In the genomic region with DNA sequence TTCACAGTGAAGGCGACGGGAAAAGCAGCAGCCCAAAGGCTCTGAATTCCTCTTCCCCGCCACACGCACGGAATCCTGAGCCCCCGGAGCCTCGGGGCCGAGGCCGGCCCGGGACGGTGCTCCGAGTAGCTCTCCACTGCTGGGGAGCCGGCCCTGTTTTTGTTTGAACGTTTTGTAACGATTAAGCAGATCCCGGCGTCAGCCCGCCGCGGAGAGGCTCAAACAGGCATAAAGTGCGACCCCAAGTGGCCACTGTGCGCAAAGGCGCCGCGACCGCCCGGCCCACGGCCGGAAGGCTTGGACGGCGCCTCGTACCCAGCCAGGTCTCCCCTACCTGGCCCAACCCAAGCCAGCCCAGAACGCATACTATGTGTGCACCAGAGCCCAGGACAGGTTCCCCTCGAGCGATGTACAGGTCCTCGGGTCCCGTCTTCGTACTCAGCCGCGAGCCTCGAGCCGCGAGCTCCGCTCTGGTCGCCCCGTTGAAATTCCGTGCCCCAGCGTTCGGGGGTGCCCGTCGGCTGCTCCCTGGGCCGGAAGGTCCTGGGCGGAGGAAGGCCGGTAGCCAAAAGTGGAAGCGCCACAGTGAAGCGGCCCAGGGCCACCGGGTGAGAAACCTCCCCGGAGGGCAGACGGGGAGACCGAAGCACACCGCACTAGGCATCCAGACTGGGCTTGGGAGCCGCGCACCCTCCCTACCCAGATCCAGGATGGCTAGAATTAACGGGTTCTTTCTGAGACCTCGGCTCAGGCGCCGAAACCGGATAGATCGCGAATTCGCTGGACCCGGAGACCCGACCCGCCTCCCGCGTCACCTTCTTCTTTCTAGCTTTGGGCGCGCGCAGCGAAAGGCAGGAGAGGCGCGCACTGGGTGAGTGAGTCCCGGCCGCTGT, we compare ENCODE assay signal across 9 cellular contexts. TPM values are rescaled to one million over a fixed set of nuclear protein-coding genes. Genes with fewer than 3 reads are reported as not detected.
DNase-seq lines count a peak whose midpoint lies in the region; ATAC-seq, FAIRE-seq and TF ChIP-seq lines count a peak whose summit lies in the region.
"Had no signal": no experiment of that assay in that cellular context is flagged by ENCODE, and none has a peak within 500 bp of the region (broad histone marks: within the 10 kb centered on the region; RNA-seq: fewer than 3 reads in every experiment).

No MANE protein-coding gene starts in this region.

- ATAC-seq in Panc1 (peak; percentile 82), foreskin keratinocyte (peak; percentile 65)

- peaks cover 18% of the 10 kb centered on the region for H3K4me1 Mint-ChIP-seq in neural crest cell

- no peak for FAIRE-seq in GM19239 (lab: Jason Lieb, UNC)
- FAIRE-seq: TTC549 had no signal

- CTCF ChIA-PET in Panc1 (lab: Charles Lee): interaction anchor here (0.5 to 1.0 kb wide), 2 partner anchors 22 to 273 kb away, joined by 3 to 7 read pairs; no protein-coding TSS in a partner anchor

- intact Hi-C loops in Panc1 (cut with micrococcal nuclease; ENCODE audit: unreplicated experiment) (loop anchor here (5.0 kb wide), 1 partner anchor 528 kb away; no protein-coding TSS in a partner anchor), testis (cut with DNase I; ENCODE audit: low total_unique reads) (loop anchor here (10.0 kb wide), 1 partner anchor 805 kb away; no protein-coding TSS in a partner anchor)

- H3K27ac ChIP-seq in Panc1 (ENCODE audit: low read length) (no peak overlapping the region), foreskin keratinocyte (no peak overlapping the region), testis (peak overlapping the region; percentile 85 to 88)

- H3K36me3 ChIP-seq in BE2C: no peaks in the 10 kb centered on the region
- H3K36me3 ChIP-seq in Panc1 (ENCODE audit: control insufficient read depth, insufficient read depth, low read length): no peaks in the 10 kb centered on the region
- H3K36me3 ChIP-seq in testis (ENCODE audit: low read depth, missing control alignments): no peaks in the 10 kb centered on the region

- peak overlapping the region; percentile 90 for H3K4me3 Mint-ChIP-seq in neural crest cell

- DNase-seq in BE2C: peak; percentile 88
- DNase-seq in GM19239 (ENCODE audit: insufficient read length, low spot score): peak; percentile 88
- DNase-seq in HUDEP-2 (lab: John Stamatoyannopoulos, UW; ENCODE audit: unreplicated experiment in 76 of 76): peak in 70 of 76 experiments; percentile 6 to 78 (median 52)
- peak; percentile 17 for DNase-seq in Panc1 (ENCODE audit: low read depth, low spot score)
- DNase-seq in activated gamma-delta T cell treated with anti-CD3 and anti-CD28 coated beads, Interleukin-2, amount 50 U/mL, for 16 hours (ENCODE audit: low read depth): peak; percentile 21
- DNase-seq in foreskin keratinocyte: peak; percentile 61 to 82
- peak; percentile 94 for DNase-seq in neural crest cell (ENCODE audit: low read depth, low spot score)
- peak; percentile 94 for DNase-seq in testis

- H3K4me3 ChIP-seq in BE2C (ENCODE audit: low read depth, low read length) (peak overlapping the region; percentile 66), Panc1 (ENCODE audit: low read depth in 2 of 2, low read length in 2 of 2) (peak overlapping the region; percentile 45 to 65), testis (peak overlapping the region; percentile 63 to 71)

- no peaks in the 10 kb centered on the region for H3K9me3 Mint-ChIP-seq in neural crest cell

- in situ Hi-C loops in Panc1 (cut with HindIII; ENCODE audit: low pct_unique_long_range_greater_than_20kb, low sequenced_read_pairs): no loop called here

- H3K9me3 ChIP-seq in BE2C (no peaks in the 10 kb centered on the region), Panc1 (ENCODE audit: control insufficient read depth, insufficient read depth, low read depth, low read length) (no peaks in the 10 kb centered on the region), testis (no peaks in the 10 kb centered on the region)

- peaks cover 46% of the 10 kb centered on the region for H3K27me3 ChIP-seq in BE2C
- peaks cover 15% of the 10 kb centered on the region for H3K27me3 ChIP-seq in Panc1 (ENCODE audit: control insufficient read depth, insufficient read depth, low read length)
- peaks cover 64% of the 10 kb centered on the region for H3K27me3 ChIP-seq in foreskin keratinocyte
- H3K27me3 ChIP-seq in testis: no peaks in the 10 kb centered on the region

- POLR2A ChIA-PET in Panc1 (lab: Charles Lee): no interaction called here

- H3K4me1 ChIP-seq in BE2C (no peaks in the 10 kb centered on the region), Panc1 (ENCODE audit: control insufficient read depth, insufficient read depth, low read length) (no peaks in the 10 kb centered on the region), foreskin keratinocyte (no peaks in the 10 kb centered on the region), testis (peaks cover 7% of the 10 kb centered on the region)

- TF ChIP-seq CTCF in BE2C (IDR thresholded peaks at IDR 0.05; ENCODE audit: low read depth, low read length) (peak; percentile 82), Panc1 (IDR thresholded peaks at IDR 0.05) (peak; percentile 94), foreskin keratinocyte (conservative IDR thresholded peaks at IDR 0.05) (peak; percentile 96), neural crest cell (conservative IDR thresholded peaks at IDR 0.05) (peak; percentile 98), testis (IDR thresholded peaks at IDR 0.05) (peak; percentile 85 to 95 (median 91))

- H3K27me3 Mint-ChIP-seq in neural crest cell (ENCODE audit: low read depth): peaks cover 97% of the 10 kb centered on the region

- H3K36me3 Mint-ChIP-seq in neural crest cell (ENCODE audit: low read depth): no peaks in the 10 kb centered on the region

- no TSS peak for BruUV-seq in Panc1 (replicated peaks; lab: Mats Ljungman, UMichigan)

- H3K27ac Mint-ChIP-seq in neural crest cell (ENCODE audit: unreplicated experiment): no peak overlapping the region

- WGBS in testis, 2 donors: 8% methylated on average over 42 to 69 of the region's 84 CpGs

- no peak for TF ChIP-seq POLR2A in testis (IDR thresholded peaks at IDR 0.05)

RNA-seq across cellular contexts. Expression of a gene that starts 1.2 kb away (rescaled TPM):
- polyA plus RNA-seq in BE2C (2012; ENCODE audit: insufficient read depth, insufficient read length, low read depth): 3.1 TPM
- total RNA-seq in Panc1 (2021; ENCODE audit: unreplicated experiment) (0.28 TPM), foreskin keratinocyte (0.18 and 0.34 TPM in 2 replicates), neural crest cell (1.6 and 1.9 TPM in 2 replicates), testis (10 to 100 TPM in 1 of 2 donors, 1 to 10 TPM in 1; 9.3 to 17.7 TPM)
- not detected for polyA plus RNA-seq in Panc1 (2012; ENCODE audit: insufficient read length)
- polyA plus RNA-seq in foreskin keratinocyte (0.07 and 0.12 TPM in 2 replicates), testis (ENCODE audit: insufficient read depth, low read depth, low replicate concordance) (11.6 TPM)

Comparison
In these comparisons a context has a peak if more than half of its experiments do, and no peak if none do; other contexts are left out.
1. DNase-seq: peak in every context shown above with its lines; median percentile 94 in neural crest cell; 94 in testis; 88 in BE2C; 88 in GM19239; 72 in foreskin keratinocyte; 52 in HUDEP-2; 21 in activated gamma-delta T cell treated with anti-CD3 and anti-CD28 coated beads, Interleukin-2, amount 50 U/mL, for 16 hours; 17 in Panc1.
2. H3K27ac ChIP-seq: peak in testis (2 of 2); none in Panc1 (single experiment) and foreskin keratinocyte (single experiment).
3. Peak in every context shown above with its lines, with median percentiles within 50 percentile points of each other: H3K4me3 ChIP-seq and CTCF ChIP-seq.